Comparison of ENCODE assay signal across 1 cellular context in genomic region chr11:71080239-71081097, GRCh38.
TF ChIP-seq lines count a peak whose summit lies in the region.

No MANE protein-coding gene starts in this region.

TF ChIP-seq in HepG2, 621 proteins besides CTCF, POLR2A, EP300 and RAD21 (continued from another document):
- TF ChIP-seq HNRNPLL (IDR thresholded peaks at IDR 0.05; ENCODE audit: low read depth, low read length, poor library complexity, severe bottlenecking) = no peak
- no peak for TF ChIP-seq ZNF441 (CRISPR knock-in tag; IDR thresholded peaks at IDR 0.05; ENCODE audit: borderline replicate concordance)
- no peak for TF ChIP-seq POLR2AphosphoS2 (IDR thresholded peaks at IDR 0.05; ENCODE audit: low read depth, low read length)
- TF ChIP-seq, protein P1, sequence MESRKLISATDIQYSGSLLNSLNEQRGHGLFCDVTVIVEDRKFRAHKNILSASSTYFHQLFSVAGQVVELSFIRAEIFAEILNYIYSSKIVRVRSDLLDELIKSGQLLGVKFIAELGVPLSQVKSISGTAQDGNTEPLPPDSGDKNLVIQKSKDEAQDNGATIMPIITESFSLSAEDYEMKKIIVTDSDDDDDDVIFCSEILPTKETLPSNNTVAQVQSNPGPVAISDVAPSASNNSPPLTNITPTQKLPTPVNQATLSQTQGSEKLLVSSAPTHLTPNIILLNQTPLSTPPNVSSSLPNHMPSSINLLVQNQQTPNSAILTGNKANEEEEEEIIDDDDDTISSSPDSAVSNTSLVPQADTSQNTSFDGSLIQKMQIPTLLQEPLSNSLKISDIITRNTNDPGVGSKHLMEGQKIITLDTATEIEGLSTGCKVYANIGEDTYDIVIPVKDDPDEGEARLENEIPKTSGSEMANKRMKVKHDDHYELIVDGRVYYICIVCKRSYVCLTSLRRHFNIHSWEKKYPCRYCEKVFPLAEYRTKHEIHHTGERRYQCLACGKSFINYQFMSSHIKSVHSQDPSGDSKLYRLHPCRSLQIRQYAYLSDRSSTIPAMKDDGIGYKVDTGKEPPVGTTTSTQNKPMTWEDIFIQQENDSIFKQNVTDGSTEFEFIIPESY (CRISPR knock-in tag; IDR thresholded peaks at IDR 0.05) = peak; percentile 99
- no peak for TF ChIP-seq SOX5 (CRISPR knock-in tag; IDR thresholded peaks at IDR 0.05; ENCODE audit: borderline replicate concordance)
- TF ChIP-seq, protein P2, sequence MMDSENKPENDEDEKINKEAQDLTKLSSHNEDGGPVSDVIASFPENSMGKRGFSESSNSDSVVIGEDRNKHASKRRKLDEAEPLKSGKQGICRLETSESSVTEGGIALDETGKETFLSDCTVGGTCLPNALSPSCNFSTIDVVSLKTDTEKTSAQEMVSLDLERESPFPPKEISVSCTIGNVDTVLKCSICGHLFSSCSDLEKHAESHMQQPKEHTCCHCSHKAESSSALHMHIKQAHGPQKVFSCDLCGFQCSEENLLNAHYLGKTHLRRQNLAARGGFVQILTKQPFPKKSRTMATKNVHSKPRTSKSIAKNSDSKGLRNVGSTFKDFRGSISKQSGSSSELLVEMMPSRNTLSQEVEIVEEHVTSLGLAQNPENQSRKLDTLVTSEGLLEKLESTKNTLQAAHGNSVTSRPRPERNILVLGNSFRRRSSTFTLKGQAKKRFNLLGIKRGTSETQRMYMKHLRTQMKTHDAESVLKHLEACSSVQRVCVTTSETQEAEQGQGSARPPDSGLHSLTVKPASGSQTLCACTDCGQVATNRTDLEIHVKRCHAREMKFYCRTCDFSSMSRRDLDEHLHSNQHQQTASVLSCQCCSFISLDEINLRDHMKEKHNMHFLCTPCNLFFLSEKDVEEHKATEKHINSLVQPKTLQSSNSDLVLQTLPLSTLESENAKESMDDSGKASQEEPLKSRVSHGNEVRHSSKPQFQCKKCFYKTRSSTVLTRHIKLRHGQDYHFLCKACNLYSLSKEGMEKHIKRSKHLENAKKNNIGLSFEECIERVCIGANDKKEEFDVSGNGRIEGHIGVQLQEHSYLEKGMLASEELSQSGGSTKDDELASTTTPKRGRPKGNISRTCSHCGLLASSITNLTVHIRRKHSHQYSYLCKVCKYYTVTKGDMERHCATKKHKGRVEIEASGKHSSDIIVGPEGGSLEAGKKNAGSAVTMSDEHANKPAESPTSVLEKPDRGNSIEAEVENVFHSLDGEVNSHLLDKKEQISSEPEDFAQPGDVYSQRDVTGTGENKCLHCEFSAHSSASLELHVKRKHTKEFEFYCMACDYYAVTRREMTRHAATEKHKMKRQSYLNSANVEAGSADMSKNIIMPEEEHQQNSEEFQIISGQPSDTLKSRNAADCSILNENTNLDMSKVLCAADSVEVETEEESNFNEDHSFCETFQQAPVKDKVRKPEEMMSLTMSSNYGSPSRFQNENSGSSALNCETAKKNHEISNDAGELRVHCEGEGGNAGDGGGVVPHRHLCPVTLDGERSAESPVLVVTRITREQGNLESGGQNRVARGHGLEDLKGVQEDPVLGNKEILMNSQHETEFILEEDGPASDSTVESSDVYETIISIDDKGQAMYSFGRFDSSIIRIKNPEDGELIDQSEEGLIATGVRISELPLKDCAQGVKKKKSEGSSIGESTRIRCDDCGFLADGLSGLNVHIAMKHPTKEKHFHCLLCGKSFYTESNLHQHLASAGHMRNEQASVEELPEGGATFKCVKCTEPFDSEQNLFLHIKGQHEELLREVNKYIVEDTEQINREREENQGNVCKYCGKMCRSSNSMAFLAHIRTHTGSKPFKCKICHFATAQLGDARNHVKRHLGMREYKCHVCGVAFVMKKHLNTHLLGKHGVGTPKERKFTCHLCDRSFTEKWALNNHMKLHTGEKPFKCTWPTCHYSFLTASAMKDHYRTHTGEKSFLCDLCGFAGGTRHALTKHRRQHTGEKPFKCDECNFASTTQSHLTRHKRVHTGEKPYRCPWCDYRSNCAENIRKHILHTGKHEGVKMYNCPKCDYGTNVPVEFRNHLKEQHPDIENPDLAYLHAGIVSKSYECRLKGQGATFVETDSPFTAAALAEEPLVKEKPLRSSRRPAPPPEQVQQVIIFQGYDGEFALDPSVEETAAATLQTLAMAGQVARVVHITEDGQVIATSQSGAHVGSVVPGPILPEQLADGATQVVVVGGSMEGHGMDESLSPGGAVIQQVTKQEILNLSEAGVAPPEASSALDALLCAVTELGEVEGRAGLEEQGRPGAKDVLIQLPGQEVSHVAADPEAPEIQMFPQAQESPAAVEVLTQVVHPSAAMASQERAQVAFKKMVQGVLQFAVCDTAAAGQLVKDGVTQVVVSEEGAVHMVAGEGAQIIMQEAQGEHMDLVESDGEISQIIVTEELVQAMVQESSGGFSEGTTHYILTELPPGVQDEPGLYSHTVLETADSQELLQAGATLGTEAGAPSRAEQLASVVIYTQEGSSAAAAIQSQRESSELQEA (CRISPR knock-in tag; IDR thresholded peaks at IDR 0.05; ENCODE audit: not compliant biosample characterization) = no peak
- TF ChIP-seq ZNF766 (CRISPR knock-in tag; IDR thresholded peaks at IDR 0.05; ENCODE audit: borderline replicate concordance) = no peak
